14 cellular contexts compared by ENCODE assay signal in the genomic region with DNA sequence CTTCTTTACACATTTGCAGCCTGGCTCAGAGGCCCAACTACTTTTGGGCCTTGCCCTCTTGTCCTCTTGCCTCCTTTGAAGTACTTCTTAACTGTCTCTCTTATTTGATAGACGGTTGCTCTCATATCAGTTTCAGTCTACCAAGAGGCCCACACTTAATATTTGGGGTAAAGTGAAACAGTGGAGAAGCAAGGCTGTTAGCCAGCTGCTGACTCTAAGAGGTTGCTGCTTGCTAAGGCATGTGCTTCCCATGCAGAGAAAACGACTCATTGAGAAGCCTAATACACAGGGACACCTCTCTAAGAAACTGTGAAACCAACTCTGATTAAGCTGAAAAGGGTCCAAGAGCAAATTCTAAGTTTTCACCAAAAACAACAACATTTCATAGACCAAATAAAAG.
A peak's percentile ranks its signal among the peaks of the same experiment; 100 is the strongest.
DNase-seq lines count a peak whose midpoint lies in the region; ATAC-seq and TF ChIP-seq lines count a peak whose summit lies in the region.
"Had no signal": no experiment of that assay in that cellular context is flagged by ENCODE, and none has a peak within 500 bp of the region (broad histone marks: within the 10 kb centered on the region; RNA-seq: fewer than 3 reads in every experiment).

No MANE protein-coding gene starts in this region.

- H3K4me1 Mint-ChIP-seq in brain (peaks cover 49% of the 10 kb centered on the region), Caco-2 (ENCODE audit: low read depth, unreplicated experiment) (no peaks in the 10 kb centered on the region)
- peaks cover 22% of the 10 kb centered on the region for H3K4me1 Mint-ChIP-seq in stimulated activated effector memory CD8-positive, alpha-beta T cell treated with anti-CD3 and anti-CD28 coated beads, Interleukin-12 subunit alpha, Interleukin-12 subunit beta, amount 100 ng/mL, for 72 hours

- no peak overlapping the region for H3K4me3 ChIP-seq in Caco-2 (ENCODE audit: low read depth, low read length)
- H3K4me3 ChIP-seq: esophagus muscularis mucosa, tibial artery had no signal

- H3K27ac Mint-ChIP-seq in brain (peak overlapping the region in 3 of 5 experiments; percentile 44 to 60 (median 53)), Caco-2 (ENCODE audit: unreplicated experiment) (no peak overlapping the region)
- H3K27ac Mint-ChIP-seq in stimulated activated effector memory CD8-positive, alpha-beta T cell treated with anti-CD3 and anti-CD28 coated beads, Interleukin-12 subunit alpha, Interleukin-12 subunit beta, amount 100 ng/mL, for 72 hours = no peak overlapping the region
- H3K27ac Mint-ChIP-seq: T-helper 17 cell had no signal

- H3K4me3 Mint-ChIP-seq in brain (no peak overlapping the region), Caco-2 (ENCODE audit: unreplicated experiment) (no peak overlapping the region)
- H3K4me3 Mint-ChIP-seq in stimulated activated effector memory CD8-positive, alpha-beta T cell treated with anti-CD3 and anti-CD28 coated beads, Interleukin-12 subunit alpha, Interleukin-12 subunit beta, amount 100 ng/mL, for 72 hours = no peak overlapping the region
- H3K4me3 Mint-ChIP-seq: T-helper 17 cell had no signal

- peaks cover 8% of the 10 kb centered on the region for H3K4me1 ChIP-seq in Caco-2

- DNase-seq in NCI-H82 (lab: John Stamatoyannopoulos, UW) (peak; percentile 23), NCI-H82 treated with DMSO at 0.1 percent for 48 hours (lab: John Stamatoyannopoulos, UW; ENCODE audit: unreplicated experiment) (no peak), T1000 (lab: John Stamatoyannopoulos, UW) (no peak), SIG-M5 treated with dmso at 0.1 percent for 504 hours (lab: John Stamatoyannopoulos, UW; ENCODE audit: unreplicated experiment) (no peak), Caco-2 (no peak)
- DNase-seq in stimulated activated effector memory CD8-positive, alpha-beta T cell treated with anti-CD3 and anti-CD28 coated beads, Interleukin-12 subunit alpha, Interleukin-12 subunit beta, amount 100 ng/mL, for 72 hours (ENCODE audit: low spot score in 2 of 2) = no peak
- DNase-seq: activated CD8-positive, alpha-beta memory T cell treated with anti-CD3 and anti-CD28 coated beads for 24 hours; activated naive CD4-positive, alpha-beta T cell treated with anti-CD3 and anti-CD28 coated beads, Interleukin-2, amount 50 U/mL, for 16 hours; NCI-H1436 treated with DMSO at 0.1 percent for 48 hours; T-helper 17 cell; tibial artery had no signal

- no peaks in the 10 kb centered on the region for H3K36me3 ChIP-seq in Caco-2 (ENCODE audit: control insufficient read depth, insufficient read depth, low read length)
- H3K36me3 ChIP-seq: esophagus muscularis mucosa, tibial artery had no signal

- H3K27me3 Mint-ChIP-seq in brain (no peaks in the 10 kb centered on the region), Caco-2 (ENCODE audit: insufficient read depth, unreplicated experiment) (no peaks in the 10 kb centered on the region)
- H3K27me3 Mint-ChIP-seq: T-helper 17 cell had no signal

- no peaks in the 10 kb centered on the region for H3K9me3 Mint-ChIP-seq in brain
- H3K9me3 Mint-ChIP-seq in stimulated activated effector memory CD8-positive, alpha-beta T cell treated with anti-CD3 and anti-CD28 coated beads, Interleukin-12 subunit alpha, Interleukin-12 subunit beta, amount 100 ng/mL, for 72 hours = no peaks in the 10 kb centered on the region
- H3K9me3 Mint-ChIP-seq in Caco-2 (ENCODE audit: unreplicated experiment) = no peaks in the 10 kb centered on the region

- BruUV-seq in Caco-2 (replicated peaks; lab: Mats Ljungman, UMichigan) = no TSS peak

- POLR2A ChIA-PET in Caco-2 (lab: Charles Lee) = no interaction called here

- no peaks in the 10 kb centered on the region for H3K9me3 ChIP-seq in Caco-2
- H3K9me3 ChIP-seq: esophagus muscularis mucosa, tibial artery had no signal

- no peak for TF ChIP-seq CTCF in brain (conservative IDR thresholded peaks at IDR 0.05)
- no peak for TF ChIP-seq CTCF in Caco-2 (IDR thresholded peaks at IDR 0.05; ENCODE audit: insufficient read depth in 1 of 2, low read depth in 1 of 2, low read length in 1 of 2, severe bottlenecking in 1 of 2, unreplicated experiment in 1 of 2)

- ATAC-seq in HG02981 (IDR thresholded peaks at IDR 0.05; ENCODE audit: unreplicated experiment) = peak; percentile 48
- ATAC-seq in stimulated activated effector memory CD8-positive, alpha-beta T cell treated with anti-CD3 and anti-CD28 coated beads, Interleukin-12 subunit alpha, Interleukin-12 subunit beta, amount 100 ng/mL, for 72 hours = peak; percentile 34
- ATAC-seq: T-helper 17 cell had no signal

- H3K27me3 ChIP-seq in Caco-2 (replicated peaks; ENCODE audit: control insufficient read depth, insufficient read depth, low read length) = no peaks in the 10 kb centered on the region
- H3K27me3 ChIP-seq: esophagus muscularis mucosa, tibial artery had no signal

- H3K36me3 Mint-ChIP-seq in brain (no peaks in the 10 kb centered on the region), Caco-2 (ENCODE audit: insufficient read depth, unreplicated experiment) (no peaks in the 10 kb centered on the region)
- H3K36me3 Mint-ChIP-seq in stimulated activated effector memory CD8-positive, alpha-beta T cell treated with anti-CD3 and anti-CD28 coated beads, Interleukin-12 subunit alpha, Interleukin-12 subunit beta, amount 100 ng/mL, for 72 hours = no peaks in the 10 kb centered on the region

- intact Hi-C loops in Caco-2 (cut with micrococcal nuclease; ENCODE audit: unreplicated experiment) = no loop called here

- CTCF ChIA-PET in Caco-2 (lab: Charles Lee) = no interaction called here

Comparison
In these comparisons a context has a peak if more than half of its experiments do, and no peak if none do; other contexts are left out.
1. H3K27ac Mint-ChIP-seq: peak in brain (3 of 5); none in stimulated activated effector memory CD8-positive, alpha-beta T cell treated with anti-CD3 and anti-CD28 coated beads, Interleukin-12 subunit alpha, Interleukin-12 subunit beta, amount 100 ng/mL, for 72 hours (single experiment) and Caco-2 (single experiment).